In genomic region chr2:216059233-216059834, GRCh38 we compare ENCODE assay signal across 11 cellular contexts. TPM values are rescaled to one million over a fixed set of nuclear protein-coding genes. Genes with fewer than 3 reads are reported as not detected.
DNase-seq lines count a peak whose midpoint lies in the region; ATAC-seq and TF ChIP-seq lines count a peak whose summit lies in the region.
"Had no signal": no experiment of that assay in that cellular context is flagged by ENCODE, and none has a peak within 500 bp of the region (broad histone marks: within the 10 kb centered on the region; RNA-seq: fewer than 3 reads in every experiment).

No MANE protein-coding gene starts in this region.

- H3K36me3 Mint-ChIP-seq in T-helper 1 cell treated with Interleukin-12 subunit alpha and Interleukin-12 subunit beta and Interleukin-4 antibody, amounts not matched to agents 30 μg/mL and 1 μg/mL, for 36 hours (ENCODE audit: low read depth), result peaks cover 33% of the 10 kb centered on the region
- no peaks in the 10 kb centered on the region for H3K36me3 Mint-ChIP-seq in IgD-negative memory B cell
- peaks cover 15% of the 10 kb centered on the region for H3K36me3 Mint-ChIP-seq in neural crest cell (ENCODE audit: low read depth)

- H3K4me3 ChIP-seq in astrocyte of the spinal cord (ENCODE audit: low read depth, low read length) (no peak overlapping the region), colonic mucosa (no peak overlapping the region)

- H3K4me3 Mint-ChIP-seq in T-helper 1 cell treated with Interleukin-12 subunit alpha and Interleukin-12 subunit beta and Interleukin-4 antibody, amounts not matched to agents 30 μg/mL and 1 μg/mL, for 36 hours, result no peak overlapping the region
- H3K4me3 Mint-ChIP-seq in IgD-negative memory B cell (peak overlapping the region in 2 of 4 donors; percentile 60 to 62), neural crest cell (no peak overlapping the region)

- no peaks in the 10 kb centered on the region for H3K4me1 ChIP-seq in colonic mucosa

- no peak for ATAC-seq in HG03159 (IDR thresholded peaks at IDR 0.05; ENCODE audit: unreplicated experiment)

- intact Hi-C loops in colonic mucosa (cut with DNase I), result no loop called here

- H3K9me3 ChIP-seq in colonic mucosa, result no peaks in the 10 kb centered on the region

- H3K36me3 ChIP-seq in colonic mucosa, result no peaks in the 10 kb centered on the region

- H3K27ac ChIP-seq in colonic mucosa, result no peak overlapping the region

- no peaks in the 10 kb centered on the region for H3K27me3 Mint-ChIP-seq in T-helper 1 cell treated with Interleukin-12 subunit alpha and Interleukin-12 subunit beta and Interleukin-4 antibody, amounts not matched to agents 30 μg/mL and 1 μg/mL, for 36 hours (ENCODE audit: low read depth)
- no peaks in the 10 kb centered on the region for H3K27me3 Mint-ChIP-seq in IgD-negative memory B cell
- no peaks in the 10 kb centered on the region for H3K27me3 Mint-ChIP-seq in neural crest cell (ENCODE audit: low read depth)

- in situ Hi-C loops in astrocyte of the spinal cord (cut with HindIII; ENCODE audit: low sequenced_read_pairs), result no loop called here

- peaks cover 31% of the 10 kb centered on the region for H3K4me1 Mint-ChIP-seq in T-helper 1 cell treated with Interleukin-12 subunit alpha and Interleukin-12 subunit beta and Interleukin-4 antibody, amounts not matched to agents 30 μg/mL and 1 μg/mL, for 36 hours (ENCODE audit: low read depth)
- peaks cover 19 to 23% (median 23%) of the 10 kb centered on the region in 3 donors for H3K4me1 Mint-ChIP-seq in IgD-negative memory B cell
- H3K4me1 Mint-ChIP-seq in neural crest cell, result no peaks in the 10 kb centered on the region

- no peak overlapping the region for H3K9ac ChIP-seq in colonic mucosa (ENCODE audit: low read depth in 2 of 2, low read length in 2 of 2)

- DNase-seq in T-helper 1 cell (no peak), astrocyte of the spinal cord (ENCODE audit: low read depth, low spot score) (no peak), neural crest cell (ENCODE audit: low read depth, low spot score) (no peak), colonic mucosa (no peak), anterior cingulate cortex (lab: John Stamatoyannopoulos, UW) (no peak)
- DNase-seq: central memory CD4-positive, alpha-beta T cell; SHP77 treated with DMSO at 0.1 percent for 48 hours; stimulated activated CD8-positive, alpha-beta memory T cell treated with anti-CD3 and anti-CD28 coated beads, Interleukin-4, amount 100 ng/mL, for 48 hours had no signal

- peak overlapping the region; percentile 31 for H3K27ac Mint-ChIP-seq in T-helper 1 cell treated with Interleukin-12 subunit alpha and Interleukin-12 subunit beta and Interleukin-4 antibody, amounts not matched to agents 30 μg/mL and 1 μg/mL, for 36 hours
- H3K27ac Mint-ChIP-seq in IgD-negative memory B cell (peak overlapping the region in 2 of 3 donors; percentile 15 to 79), neural crest cell (ENCODE audit: unreplicated experiment) (no peak overlapping the region)

- TF ChIP-seq CTCF in astrocyte of the spinal cord (IDR thresholded peaks at IDR 0.05; ENCODE audit: low read depth, low read length), result peak; percentile 6
- TF ChIP-seq CTCF in neural crest cell (conservative IDR thresholded peaks at IDR 0.05), result peak; percentile 42
- TF ChIP-seq CTCF in colonic mucosa (IDR thresholded peaks at IDR 0.05), result no peak

- H3K27me3 ChIP-seq in colonic mucosa, result no peaks in the 10 kb centered on the region

- H3K9me3 Mint-ChIP-seq in T-helper 1 cell treated with Interleukin-12 subunit alpha and Interleukin-12 subunit beta and Interleukin-4 antibody, amounts not matched to agents 30 μg/mL and 1 μg/mL, for 36 hours, result no peaks in the 10 kb centered on the region
- H3K9me3 Mint-ChIP-seq in IgD-negative memory B cell (peaks cover 0 to 5% (median 0%) of the 10 kb centered on the region in 3 donors), neural crest cell (no peaks in the 10 kb centered on the region)

RNA-seq across cellular contexts. Expression of gene PECR, which starts 22.3 kb away (rescaled TPM):
- polyA plus RNA-seq in IgD-negative memory B cell, result 18.6 TPM
- 12.5 and 18.2 TPM in 2 replicates for total RNA-seq in neural crest cell
- total RNA-seq in colonic mucosa, result 10 to 100 TPM; 15.9 to 22.5 TPM

RNA-seq across cellular contexts. Expression of gene TMEM169, which starts 22.4 kb away (rescaled TPM):
- 0.53 TPM for polyA plus RNA-seq in IgD-negative memory B cell
- 29.7 and 34.8 TPM in 2 replicates for total RNA-seq in neural crest cell
- total RNA-seq in colonic mucosa, result under 1 TPM; 0.15 to 0.21 TPM

RNA-seq across cellular contexts. Expression of gene MREG, which starts 46.0 kb away (rescaled TPM):
- polyA plus RNA-seq in IgD-negative memory B cell, result 2.4 TPM
- total RNA-seq in neural crest cell (9.1 and 10.4 TPM in 2 replicates), colonic mucosa (1 to 10 TPM; 8.5 to 9.4 TPM)

RNA-seq across cellular contexts. Expression of gene XRCC5, which starts 49.8 kb away (rescaled TPM):
- 234 TPM for polyA plus RNA-seq in IgD-negative memory B cell
- total RNA-seq in neural crest cell (508 and 524 TPM in 2 replicates), colonic mucosa (100 to 1,000 TPM; 205 to 244 TPM)

Comparison
In these comparisons a context has a peak if more than half of its experiments do, and no peak if none do; other contexts are left out.
1. RNA of gene TMEM169, which starts 22.4 kb away (total RNA-seq): 29.7 to 34.8 TPM in neural crest cell; 0.15 to 0.21 TPM in colonic mucosa; every median in the first group is over 10 times any median in the second.